Comparison of ENCODE assay signal across 10 cellular contexts in genomic region chr1:198549863-198550262, GRCh38. TPM values are rescaled to one million over a fixed set of nuclear protein-coding genes. Genes with fewer than 3 reads are reported as not detected.
DNase-seq lines count a peak whose midpoint lies in the region; ATAC-seq lines count a peak whose summit lies in the region.
"Had no signal": no experiment of that assay in that cellular context is flagged by ENCODE, and none has a peak within 500 bp of the region (broad histone marks: within the 10 kb centered on the region; RNA-seq: fewer than 3 reads in every experiment).

No MANE protein-coding gene starts in this region.

- H3K9me3 Mint-ChIP-seq in activated T-cell treated with anti-CD3 and anti-CD28 coated beads, Interleukin-2, amount 50 U/mL, for 4 hours = peaks cover 11% of the 10 kb centered on the region

- no peaks in the 10 kb centered on the region for H3K36me3 ChIP-seq in H7 (replicated peaks; ENCODE audit: control insufficient read depth, insufficient read depth, low read length)

- no peak overlapping the region for H3K4me3 ChIP-seq in H7 (ENCODE audit: insufficient read depth, low read depth, low read length)

- peaks cover 38% of the 10 kb centered on the region for H3K4me1 Mint-ChIP-seq in activated T-cell treated with anti-CD3 and anti-CD28 coated beads, Interleukin-2, amount 50 U/mL, for 4 hours (ENCODE audit: low read depth)

- no peaks in the 10 kb centered on the region for H3K27me3 Mint-ChIP-seq in activated T-cell treated with anti-CD3 and anti-CD28 coated beads, Interleukin-2, amount 50 U/mL, for 4 hours (ENCODE audit: low read depth)

- no peak overlapping the region for H3K4me3 Mint-ChIP-seq in activated T-cell treated with anti-CD3 and anti-CD28 coated beads, Interleukin-2, amount 50 U/mL, for 4 hours

- H3K27me3 ChIP-seq in H7 (ENCODE audit: control insufficient read depth, insufficient read depth, low read length) = no peaks in the 10 kb centered on the region

- H3K36me3 Mint-ChIP-seq in activated T-cell treated with anti-CD3 and anti-CD28 coated beads, Interleukin-2, amount 50 U/mL, for 4 hours (ENCODE audit: insufficient read depth) = peaks cover 4% of the 10 kb centered on the region

- peak; percentile 10 to 25 for ATAC-seq in activated T-cell treated with anti-CD3 and anti-CD28 coated beads, Interleukin-2, amount 50 U/mL, for 4 hours
- ATAC-seq in GM21723 (IDR thresholded peaks at IDR 0.05; ENCODE audit: unreplicated experiment) (peak; percentile 85), HG03378 (IDR thresholded peaks at IDR 0.05; ENCODE audit: unreplicated experiment) (peak; percentile 89)
- peak; percentile 61 for ATAC-seq in stimulated activated naive CD8-positive, alpha-beta T cell treated with anti-CD3 and anti-CD28 coated beads, Interleukin-15, Interleukin-2, amounts not matched to agents 100 U/mL and 50 U/mL, for 24 hours

- no peak for DNase-seq in activated T-cell treated with anti-CD3 and anti-CD28 coated beads, Interleukin-2, amount 50 U/mL, for 4 hours
- DNase-seq in activated T-cell treated with anti-CD3 and anti-CD28 coated beads, Interleukin-2, amount 50 U/mL, for 48 hours = no peak
- DNase-seq in stimulated activated naive CD8-positive, alpha-beta T cell treated with anti-CD3 and anti-CD28 coated beads, Interleukin-15, Interleukin-2, amounts not matched to agents 100 U/mL and 50 U/mL, for 24 hours = no peak
- DNase-seq in NCI-H2227 treated with DMSO at 0.1 percent for 48 hours (lab: John Stamatoyannopoulos, UW) = no peak
- DNase-seq in H7 = no peak
- DNase-seq in EL = no peak
- DNase-seq: NCI-H510A treated with DMSO at 0.1 percent for 48 hours had no signal

RNA-seq across cellular contexts. Expression of gene ATP6V1G3, which starts 9.4 kb away (rescaled TPM):
- total RNA-seq in activated T-cell treated with anti-CD3 and anti-CD28 coated beads, Interleukin-2, amount 50 U/mL, for 4 hours = not detected
- not detected in 2 replicates for total RNA-seq in H7 (2014; rRNA removed; shearing (Covaris generic))
- total RNA-seq: T-helper 2 cell treated with Interferon-gamma antibody and Interleukin-4, amounts not matched to agents 100 ng/mL and 5 ng/mL, for 36 hours had no signal

Comparison
In these comparisons a context has a peak if more than half of its experiments do, and no peak if none do; other contexts are left out.
1. ATAC-seq: peak in every context shown above with its lines; median percentile 89 in HG03378; 85 in GM21723; 61 in stimulated activated naive CD8-positive, alpha-beta T cell treated with anti-CD3 and anti-CD28 coated beads, Interleukin-15, Interleukin-2, amounts not matched to agents 100 U/mL and 50 U/mL, for 24 hours; 18 in activated T-cell treated with anti-CD3 and anti-CD28 coated beads, Interleukin-2, amount 50 U/mL, for 4 hours.